Comparison of ENCODE assay signal across 1 cellular context in genomic region chr6:130864344-130864743, GRCh38.
TF ChIP-seq lines count a peak whose summit lies in the region.

No MANE protein-coding gene starts in this region.

TF ChIP-seq in HepG2, 621 proteins besides CTCF, POLR2A, EP300 and RAD21 (continued from another document and continues in another):
- TF ChIP-seq ZNF276 (CRISPR knock-in tag; IDR thresholded peaks at IDR 0.05; ENCODE audit: low read depth), result no peak
- peak; percentile 48; the same call in 1 of the 2 replicates for TF ChIP-seq HDAC1 (CRISPR knock-in tag; IDR thresholded peaks at IDR 0.05)
- peak; percentile 31; the same call in 1 of the 2 replicates for TF ChIP-seq JUN (CRISPR knock-in tag; IDR thresholded peaks at IDR 0.05)
- TF ChIP-seq, protein P1, sequence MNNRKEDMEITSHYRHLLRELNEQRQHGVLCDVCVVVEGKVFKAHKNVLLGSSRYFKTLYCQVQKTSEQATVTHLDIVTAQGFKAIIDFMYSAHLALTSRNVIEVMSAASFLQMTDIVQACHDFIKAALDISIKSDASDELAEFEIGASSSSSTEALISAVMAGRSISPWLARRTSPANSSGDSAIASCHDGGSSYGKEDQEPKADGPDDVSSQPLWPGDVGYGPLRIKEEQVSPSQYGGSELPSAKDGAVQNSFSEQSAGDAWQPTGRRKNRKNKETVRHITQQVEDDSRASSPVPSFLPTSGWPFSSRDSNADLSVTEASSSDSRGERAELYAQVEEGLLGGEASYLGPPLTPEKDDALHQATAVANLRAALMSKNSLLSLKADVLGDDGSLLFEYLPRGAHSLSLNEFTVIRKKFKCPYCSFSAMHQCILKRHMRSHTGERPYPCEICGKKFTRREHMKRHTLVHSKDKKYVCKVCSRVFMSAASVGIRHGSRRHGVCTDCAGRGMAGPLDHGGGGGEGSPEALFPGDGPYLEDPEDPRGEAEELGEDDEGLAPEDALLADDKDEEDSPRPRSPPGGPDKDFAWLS (CRISPR knock-in tag; IDR thresholded peaks at IDR 0.05; ENCODE audit: borderline replicate concordance), result no peak
- TF ChIP-seq FOXA1 (IDR thresholded peaks at IDR 0.05), result no peak
- peak; percentile 92 for TF ChIP-seq FOXA1 (CRISPR knock-in tag; IDR thresholded peaks at IDR 0.05)
- no peak for TF ChIP-seq MTA3 (CRISPR knock-in tag; IDR thresholded peaks at IDR 0.05)
- 0 out of 2 replicates have a peak, but pooled peaks have one; percentile 14 for TF ChIP-seq KAT8 (CRISPR knock-in tag; IDR thresholded peaks at IDR 0.05)
- peak; percentile 79; the same call in 1 of the 2 replicates for TF ChIP-seq SOX5 (CRISPR knock-in tag; IDR thresholded peaks at IDR 0.05; ENCODE audit: borderline replicate concordance)
- TF ChIP-seq CENPT (CRISPR knock-in tag; IDR thresholded peaks at IDR 0.05; ENCODE audit: low read depth), result no peak
- TF ChIP-seq ZNF263 (CRISPR knock-in tag; IDR thresholded peaks at IDR 0.05), result peak; percentile 69; the same call in 1 of the 2 replicates
- no peak for TF ChIP-seq FOXP1 (IDR thresholded peaks at IDR 0.05)
- TF ChIP-seq FOXP1 (CRISPR knock-in tag; IDR thresholded peaks at IDR 0.05), result peak; percentile 90
- TF ChIP-seq ZNF3 (CRISPR knock-in tag; IDR thresholded peaks at IDR 0.05), result no peak
- TF ChIP-seq ZBTB4 (CRISPR knock-in tag; IDR thresholded peaks at IDR 0.05; ENCODE audit: borderline replicate concordance), result peak; percentile 95; the same call in 1 of the 2 replicates
- TF ChIP-seq GLI4 (CRISPR knock-in tag; IDR thresholded peaks at IDR 0.05; ENCODE audit: borderline replicate concordance), result no peak
- 0 out of 2 replicates have a peak, but pooled peaks have one; percentile 31 for TF ChIP-seq HNF1B (CRISPR knock-in tag; IDR thresholded peaks at IDR 0.05)
- TF ChIP-seq, protein P2, sequence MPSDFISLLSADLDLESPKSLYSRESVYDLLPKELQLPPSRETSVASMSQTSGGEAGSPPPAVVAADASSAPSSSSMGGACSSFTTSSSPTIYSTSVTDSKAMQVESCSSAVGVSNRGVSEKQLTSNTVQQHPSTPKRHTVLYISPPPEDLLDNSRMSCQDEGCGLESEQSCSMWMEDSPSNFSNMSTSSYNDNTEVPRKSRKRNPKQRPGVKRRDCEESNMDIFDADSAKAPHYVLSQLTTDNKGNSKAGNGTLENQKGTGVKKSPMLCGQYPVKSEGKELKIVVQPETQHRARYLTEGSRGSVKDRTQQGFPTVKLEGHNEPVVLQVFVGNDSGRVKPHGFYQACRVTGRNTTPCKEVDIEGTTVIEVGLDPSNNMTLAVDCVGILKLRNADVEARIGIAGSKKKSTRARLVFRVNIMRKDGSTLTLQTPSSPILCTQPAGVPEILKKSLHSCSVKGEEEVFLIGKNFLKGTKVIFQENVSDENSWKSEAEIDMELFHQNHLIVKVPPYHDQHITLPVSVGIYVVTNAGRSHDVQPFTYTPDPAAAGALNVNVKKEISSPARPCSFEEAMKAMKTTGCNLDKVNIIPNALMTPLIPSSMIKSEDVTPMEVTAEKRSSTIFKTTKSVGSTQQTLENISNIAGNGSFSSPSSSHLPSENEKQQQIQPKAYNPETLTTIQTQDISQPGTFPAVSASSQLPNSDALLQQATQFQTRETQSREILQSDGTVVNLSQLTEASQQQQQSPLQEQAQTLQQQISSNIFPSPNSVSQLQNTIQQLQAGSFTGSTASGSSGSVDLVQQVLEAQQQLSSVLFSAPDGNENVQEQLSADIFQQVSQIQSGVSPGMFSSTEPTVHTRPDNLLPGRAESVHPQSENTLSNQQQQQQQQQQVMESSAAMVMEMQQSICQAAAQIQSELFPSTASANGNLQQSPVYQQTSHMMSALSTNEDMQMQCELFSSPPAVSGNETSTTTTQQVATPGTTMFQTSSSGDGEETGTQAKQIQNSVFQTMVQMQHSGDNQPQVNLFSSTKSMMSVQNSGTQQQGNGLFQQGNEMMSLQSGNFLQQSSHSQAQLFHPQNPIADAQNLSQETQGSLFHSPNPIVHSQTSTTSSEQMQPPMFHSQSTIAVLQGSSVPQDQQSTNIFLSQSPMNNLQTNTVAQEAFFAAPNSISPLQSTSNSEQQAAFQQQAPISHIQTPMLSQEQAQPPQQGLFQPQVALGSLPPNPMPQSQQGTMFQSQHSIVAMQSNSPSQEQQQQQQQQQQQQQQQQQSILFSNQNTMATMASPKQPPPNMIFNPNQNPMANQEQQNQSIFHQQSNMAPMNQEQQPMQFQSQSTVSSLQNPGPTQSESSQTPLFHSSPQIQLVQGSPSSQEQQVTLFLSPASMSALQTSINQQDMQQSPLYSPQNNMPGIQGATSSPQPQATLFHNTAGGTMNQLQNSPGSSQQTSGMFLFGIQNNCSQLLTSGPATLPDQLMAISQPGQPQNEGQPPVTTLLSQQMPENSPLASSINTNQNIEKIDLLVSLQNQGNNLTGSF (CRISPR knock-in tag; IDR thresholded peaks at IDR 0.05), result no peak
- TF ChIP-seq, protein P3, sequence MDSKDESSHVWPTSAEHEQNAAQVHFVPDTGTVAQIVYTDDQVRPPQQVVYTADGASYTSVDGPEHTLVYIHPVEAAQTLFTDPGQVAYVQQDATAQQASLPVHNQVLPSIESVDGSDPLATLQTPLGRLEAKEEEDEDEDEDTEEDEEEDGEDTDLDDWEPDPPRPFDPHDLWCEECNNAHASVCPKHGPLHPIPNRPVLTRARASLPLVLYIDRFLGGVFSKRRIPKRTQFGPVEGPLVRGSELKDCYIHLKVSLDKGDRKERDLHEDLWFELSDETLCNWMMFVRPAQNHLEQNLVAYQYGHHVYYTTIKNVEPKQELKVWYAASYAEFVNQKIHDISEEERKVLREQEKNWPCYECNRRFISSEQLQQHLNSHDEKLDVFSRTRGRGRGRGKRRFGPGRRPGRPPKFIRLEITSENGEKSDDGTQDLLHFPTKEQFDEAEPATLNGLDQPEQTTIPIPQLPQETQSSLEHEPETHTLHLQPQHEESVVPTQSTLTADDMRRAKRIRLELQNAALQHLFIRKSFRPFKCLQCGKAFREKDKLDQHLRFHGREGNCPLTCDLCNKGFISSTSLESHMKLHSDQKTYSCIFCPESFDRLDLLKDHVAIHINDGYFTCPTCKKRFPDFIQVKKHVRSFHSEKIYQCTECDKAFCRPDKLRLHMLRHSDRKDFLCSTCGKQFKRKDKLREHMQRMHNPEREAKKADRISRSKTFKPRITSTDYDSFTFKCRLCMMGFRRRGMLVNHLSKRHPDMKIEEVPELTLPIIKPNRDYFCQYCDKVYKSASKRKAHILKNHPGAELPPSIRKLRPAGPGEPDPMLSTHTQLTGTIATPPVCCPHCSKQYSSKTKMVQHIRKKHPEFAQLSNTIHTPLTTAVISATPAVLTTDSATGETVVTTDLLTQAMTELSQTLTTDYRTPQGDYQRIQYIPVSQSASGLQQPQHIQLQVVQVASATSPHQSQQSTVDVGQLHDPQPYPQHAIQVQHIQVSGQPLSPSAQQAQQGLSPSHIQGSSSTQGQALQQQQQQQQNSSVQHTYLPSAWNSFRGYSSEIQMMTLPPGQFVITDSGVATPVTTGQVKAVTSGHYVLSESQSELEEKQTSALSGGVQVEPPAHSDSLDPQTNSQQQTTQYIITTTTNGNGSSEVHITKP (CRISPR knock-in tag; IDR thresholded peaks at IDR 0.05; ENCODE audit: low read depth), result peak; percentile 46; the same call in 1 of the 2 replicates
- no peak for TF ChIP-seq STAT5B (CRISPR knock-in tag; IDR thresholded peaks at IDR 0.05)
- TF ChIP-seq ZNF274 (CRISPR knock-in tag; IDR thresholded peaks at IDR 0.05), result no peak
- TF ChIP-seq ZNF670 (CRISPR knock-in tag; IDR thresholded peaks at IDR 0.05; ENCODE audit: borderline replicate concordance), result no peak
- TF ChIP-seq KDM5A (IDR thresholded peaks at IDR 0.05; ENCODE audit: borderline replicate concordance, low read length), result no peak
- TF ChIP-seq ZNF143 (CRISPR knock-in tag; IDR thresholded peaks at IDR 0.05), result no peak
- TF ChIP-seq ZNF337 (CRISPR knock-in tag; IDR thresholded peaks at IDR 0.05; ENCODE audit: borderline replicate concordance, low read depth), result no peak; the same call in 1 of the 2 replicates
- peak; percentile 55; the same call in 1 of the 2 replicates for TF ChIP-seq BRD4 (CRISPR knock-in tag; IDR thresholded peaks at IDR 0.05)
- peak; percentile 57; the same call in 1 of the 2 replicates for TF ChIP-seq KDM4B (CRISPR knock-in tag; IDR thresholded peaks at IDR 0.05)
- 0 out of 2 replicates have a peak, but pooled peaks have one; percentile 52 for TF ChIP-seq NFIC (IDR thresholded peaks at IDR 0.05; ENCODE audit: low read length)
- TF ChIP-seq SETDB1 (CRISPR knock-in tag; IDR thresholded peaks at IDR 0.05; ENCODE audit: borderline replicate concordance), result no peak
- no peak for TF ChIP-seq ZNF75D (CRISPR knock-in tag; IDR thresholded peaks at IDR 0.05; ENCODE audit: borderline replicate concordance)
- no peak for TF ChIP-seq EEA1 (CRISPR knock-in tag; IDR thresholded peaks at IDR 0.05; ENCODE audit: borderline replicate concordance)
- peak; percentile 37; the same call in 1 of the 2 replicates for TF ChIP-seq ETV5 (CRISPR knock-in tag; IDR thresholded peaks at IDR 0.05; ENCODE audit: borderline replicate concordance)
- 0 out of 2 replicates have a peak, but pooled peaks have one; percentile 55 for TF ChIP-seq CBFB (CRISPR knock-in tag; IDR thresholded peaks at IDR 0.05)
- TF ChIP-seq ATF7-NPFF (CRISPR knock-in tag; IDR thresholded peaks at IDR 0.05; ENCODE audit: low read depth), result peak; percentile 35; the same call in 1 of the 2 replicates
- peak; percentile 63; the same call in 1 of the 2 replicates for TF ChIP-seq ZNF331 (CRISPR knock-in tag; IDR thresholded peaks at IDR 0.05)
- TF ChIP-seq HMG20A (CRISPR knock-in tag; IDR thresholded peaks at IDR 0.05; ENCODE audit: borderline replicate concordance), result peak; percentile 81; the same call in 1 of the 2 replicates
- TF ChIP-seq ARHGAP35 (CRISPR knock-in tag; IDR thresholded peaks at IDR 0.05; ENCODE audit: borderline replicate concordance), result no peak
- no peak for TF ChIP-seq ZNF367 (CRISPR knock-in tag; IDR thresholded peaks at IDR 0.05; ENCODE audit: borderline replicate concordance)
- no peak for TF ChIP-seq ZNF251 (CRISPR knock-in tag; IDR thresholded peaks at IDR 0.05)
- peak; percentile 38; the same call in 1 of the 2 replicates for TF ChIP-seq MEIS2 (CRISPR knock-in tag; IDR thresholded peaks at IDR 0.05)
- no peak for TF ChIP-seq PRPF4 (IDR thresholded peaks at IDR 0.05; ENCODE audit: low read depth, low read length, poor library complexity, severe bottlenecking)
- TF ChIP-seq, protein P4, sequence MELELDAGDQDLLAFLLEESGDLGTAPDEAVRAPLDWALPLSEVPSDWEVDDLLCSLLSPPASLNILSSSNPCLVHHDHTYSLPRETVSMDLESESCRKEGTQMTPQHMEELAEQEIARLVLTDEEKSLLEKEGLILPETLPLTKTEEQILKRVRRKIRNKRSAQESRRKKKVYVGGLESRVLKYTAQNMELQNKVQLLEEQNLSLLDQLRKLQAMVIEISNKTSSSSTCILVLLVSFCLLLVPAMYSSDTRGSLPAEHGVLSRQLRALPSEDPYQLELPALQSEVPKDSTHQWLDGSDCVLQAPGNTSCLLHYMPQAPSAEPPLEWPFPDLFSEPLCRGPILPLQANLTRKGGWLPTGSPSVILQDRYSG (CRISPR knock-in tag; IDR thresholded peaks at IDR 0.05), result no peak
- peak; percentile 80; the same call in 1 of the 2 replicates for TF ChIP-seq ZBTB20 (CRISPR knock-in tag; IDR thresholded peaks at IDR 0.05; ENCODE audit: borderline replicate concordance, low read depth)
- no peak for TF ChIP-seq MAF1 (CRISPR knock-in tag; IDR thresholded peaks at IDR 0.05; ENCODE audit: borderline replicate concordance)
